In the genomic region with DNA sequence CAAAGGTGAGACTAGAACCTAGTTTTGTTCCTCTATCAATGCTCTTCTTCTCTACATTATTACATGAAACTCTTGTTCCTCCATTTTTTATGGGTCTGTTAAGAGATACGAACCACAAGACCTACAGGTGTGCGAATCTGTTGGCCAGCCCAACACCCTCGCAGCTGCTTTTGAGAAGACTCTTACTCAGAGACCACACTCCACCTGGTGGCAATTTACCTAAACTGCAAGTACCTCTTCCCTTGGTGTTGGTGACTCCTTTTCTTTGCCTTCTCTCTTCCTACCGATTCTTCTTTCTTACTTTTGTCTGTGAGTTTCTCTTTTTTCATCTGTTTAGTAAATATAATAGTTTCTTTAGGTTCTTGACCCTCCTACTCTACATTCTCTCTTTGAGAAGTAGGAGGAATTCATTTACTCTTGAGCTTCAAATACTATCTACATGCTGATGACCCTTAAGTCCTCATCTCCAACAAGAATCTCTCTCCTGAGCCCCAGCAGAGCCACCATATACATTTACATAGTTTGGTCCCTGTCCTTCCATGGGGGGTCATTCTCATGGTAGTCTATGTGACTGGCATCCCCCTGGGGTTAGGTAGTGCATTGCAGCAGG, we compare ENCODE assay signal across 9 cellular contexts.
DNase-seq lines count a peak whose midpoint lies in the region; ATAC-seq, FAIRE-seq and TF ChIP-seq lines count a peak whose summit lies in the region.
"Had no signal": no experiment of that assay in that cellular context is flagged by ENCODE, and none has a peak within 500 bp of the region (broad histone marks: within the 10 kb centered on the region; RNA-seq: fewer than 3 reads in every experiment).

No MANE protein-coding gene starts in this region.

- H3K4me1 ChIP-seq in CD4-positive, alpha-beta memory T cell (ENCODE audit: insufficient read depth, low read length): no peaks in the 10 kb centered on the region
- H3K4me1 ChIP-seq in endothelial cell of umbilical vein (ENCODE audit: control insufficient read depth, extremely low read depth, insufficient read depth, low read length): no peaks in the 10 kb centered on the region

- H3K9me1 ChIP-seq in endothelial cell of umbilical vein (replicated peaks; ENCODE audit: control insufficient read depth, extremely low read depth, insufficient read depth, low read length): no peaks in the 10 kb centered on the region

- H3K9ac ChIP-seq in endothelial cell of umbilical vein (replicated peaks; ENCODE audit: extremely low read depth, insufficient read depth, low read length): no peak overlapping the region

- H3K27me3 Mint-ChIP-seq in CD4-positive, alpha-beta memory T cell: peaks cover 3 to 4% of the 10 kb centered on the region in 2 donors

- H3K4me2 ChIP-seq in endothelial cell of umbilical vein (ENCODE audit: insufficient read depth, low read length): no peak overlapping the region

- dilution Hi-C loops in endothelial cell of umbilical vein (cut with MboI; ENCODE audit: extremely low pct_ligation_motif_present, low sequenced_read_pairs): no loop called here

- POLR2A ChIA-PET in CD4-positive, alpha-beta memory T cell (lab: Charles Lee; ENCODE audit: partially characterized antibody): interaction anchor here (1.5 kb wide), 1 partner anchor 394 kb away, joined by 5 read pairs; no protein-coding TSS in a partner anchor
- POLR2A ChIA-PET in endothelial cell of umbilical vein (lab: Charles Lee): no interaction called here

- peaks cover 0 to 2% (median under 1%) of the 10 kb centered on the region in 4 donors for H3K4me1 Mint-ChIP-seq in CD4-positive, alpha-beta memory T cell

- peak; percentile 51 to 60 (median 58) for DNase-seq in CD4-positive, alpha-beta memory T cell
- DNase-seq in GM19240 (ENCODE audit: insufficient read length, low spot score) (peak; percentile 70), NCI-H69 (lab: John Stamatoyannopoulos, UW) (peak; percentile 95), endothelial cell of umbilical vein (ENCODE audit: low read depth, low spot score) (peak; percentile 62), mucosa of gallbladder (ENCODE audit: low spot score) (peak; percentile 70)
- peak; percentile 34 to 37 for DNase-seq in activated CD4-positive, alpha-beta T cell treated with anti-CD3 and anti-CD28 coated beads, Interleukin-2, amount 50 U/mL, for 4 hours
- peak; percentile 38 for DNase-seq in stimulated activated naive CD4-positive, alpha-beta T cell treated with Interleukin-2 at 50 U/mL for 16 hours (lab: John Stamatoyannopoulos, UW)

- H3K4me3 Mint-ChIP-seq in CD4-positive, alpha-beta memory T cell: no peak overlapping the region

- TF ChIP-seq CTCF in endothelial cell of umbilical vein (IDR thresholded peaks at IDR 0.05; ENCODE audit: extremely low read depth in 1 of 2, insufficient read depth in 1 of 2, low read depth in 1 of 2, low read length in 2 of 2): peak; percentile 53 to 77

- no peak overlapping the region for H2AFZ ChIP-seq in endothelial cell of umbilical vein (ENCODE audit: low read depth, low read length)

- peaks cover 0 to 2% (median 0%) of the 10 kb centered on the region in 8 donors for H3K9me3 Mint-ChIP-seq in CD4-positive, alpha-beta memory T cell

- H3K36me3 ChIP-seq in CD4-positive, alpha-beta memory T cell (ENCODE audit: insufficient read depth, low read length): no peaks in the 10 kb centered on the region
- no peaks in the 10 kb centered on the region for H3K36me3 ChIP-seq in endothelial cell of umbilical vein (ENCODE audit: control insufficient read depth in 2 of 2, extremely low read depth in 1 of 2, insufficient read depth in 2 of 2, low read length in 2 of 2)

- H3K9me3 ChIP-seq in CD4-positive, alpha-beta memory T cell (ENCODE audit: control insufficient read depth in 1 of 2, low read length in 2 of 2): no peaks in the 10 kb centered on the region
- no peaks in the 10 kb centered on the region for H3K9me3 ChIP-seq in endothelial cell of umbilical vein (replicated peaks; ENCODE audit: control insufficient read depth, insufficient read depth, low read length)

- no peak for TF ChIP-seq POLR2A in endothelial cell of umbilical vein (IDR thresholded peaks at IDR 0.05; ENCODE audit: low read depth, low read length)

- H3K27ac Mint-ChIP-seq in CD4-positive, alpha-beta memory T cell: no peak overlapping the region

- peak; percentile 91 for ATAC-seq in HG03354 (IDR thresholded peaks at IDR 0.05; ENCODE audit: poor library complexity, severe bottlenecking, unreplicated experiment)

- H3K79me2 ChIP-seq in endothelial cell of umbilical vein (ENCODE audit: control insufficient read depth, insufficient read depth, low read length): no peaks in the 10 kb centered on the region

- H3K27me3 ChIP-seq in CD4-positive, alpha-beta memory T cell (ENCODE audit: insufficient read depth, low read length): no peaks in the 10 kb centered on the region
- peaks cover 2 to 5% of the 10 kb centered on the region in 2 experiments for H3K27me3 ChIP-seq in endothelial cell of umbilical vein (ENCODE audit: control insufficient read depth in 2 of 2, insufficient read depth in 2 of 2, low read length in 2 of 2)

- CTCF ChIA-PET in CD4-positive, alpha-beta memory T cell (lab: Charles Lee; ENCODE audit: partially characterized antibody): interaction anchor here (0.7 to 11.3 kb wide), 12 partner anchors 10 to 405 kb away, joined by 3 to 216 read pairs (median 5); no protein-coding TSS in a partner anchor
- CTCF ChIA-PET in endothelial cell of umbilical vein (lab: Charles Lee): interaction anchor here (0.5 to 10.5 kb wide), 21 partner anchors 9 to 401 kb away, joined by 3 to 304 read pairs (median 6); partner anchors contain the start of gene GAREM1

- H3K27ac ChIP-seq in CD4-positive, alpha-beta memory T cell (ENCODE audit: low read depth, low read length): no peak overlapping the region
- H3K27ac ChIP-seq in endothelial cell of umbilical vein (ENCODE audit: insufficient read depth, low read depth, low read length): no peak overlapping the region

- no peaks in the 10 kb centered on the region for H3K36me3 Mint-ChIP-seq in CD4-positive, alpha-beta memory T cell

- peak; percentile 43 for FAIRE-seq in endothelial cell of umbilical vein (lab: Jason Lieb, UNC)
- FAIRE-seq: TTC549 had no signal

- intact Hi-C loops in CD4-positive, alpha-beta memory T cell (cut with micrococcal nuclease): loop anchor here (1.0 to 5.0 kb wide), 4 partner anchors 263 to 810 kb away; no protein-coding TSS in a partner anchor
- intact Hi-C loops in endothelial cell of umbilical vein (cut with micrococcal nuclease): loop anchor here (1.0 kb wide), 2 partner anchors 81 to 394 kb away; no protein-coding TSS in a partner anchor

- no peaks in the 10 kb centered on the region for H4K20me1 ChIP-seq in endothelial cell of umbilical vein (replicated peaks; ENCODE audit: control insufficient read depth, extremely low read depth, insufficient read depth, low read length)

- BruUV-seq in endothelial cell of umbilical vein (replicated peaks; lab: Mats Ljungman, UMichigan): no TSS peak

- no peak overlapping the region for H3K4me3 ChIP-seq in CD4-positive, alpha-beta memory T cell (ENCODE audit: low read length in 2 of 2)
- H3K4me3 ChIP-seq in endothelial cell of umbilical vein (replicated peaks in 1 of 3; ENCODE audit: insufficient read depth in 1 of 3, low read depth in 1 of 3, low read length in 3 of 3): no peak overlapping the region

TF ChIP-seq in endothelial cell of umbilical vein, 7 proteins besides CTCF, POLR2A, EP300 and RAD21:
- no peak for TF ChIP-seq FOS (IDR thresholded peaks at IDR 0.05; ENCODE audit: borderline replicate concordance, insufficient read depth, low read length)
- TF ChIP-seq, protein P1, sequence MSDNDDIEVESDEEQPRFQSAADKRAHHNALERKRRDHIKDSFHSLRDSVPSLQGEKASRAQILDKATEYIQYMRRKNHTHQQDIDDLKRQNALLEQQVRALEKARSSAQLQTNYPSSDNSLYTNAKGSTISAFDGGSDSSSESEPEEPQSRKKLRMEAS (IDR thresholded peaks at IDR 0.05; ENCODE audit: insufficient read depth, insufficient read length): no peak
- TF ChIP-seq POLR2AphosphoS5 (IDR thresholded peaks at IDR 0.05; ENCODE audit: insufficient read depth, low read depth, low read length): no peak
- TF ChIP-seq EZH2 (IDR thresholded peaks at IDR 0.05; ENCODE audit: borderline replicate concordance, low read depth, low read length, severe bottlenecking): no peak
- TF ChIP-seq MYC (IDR thresholded peaks at IDR 0.05; ENCODE audit: low read depth, low read length): no peak
- no peak for TF ChIP-seq JUN (IDR thresholded peaks at IDR 0.05; ENCODE audit: borderline replicate concordance, insufficient read depth, insufficient read length, low read depth)

Comparison
In these comparisons a context has a peak if more than half of its experiments do, and no peak if none do; other contexts are left out.
1. DNase-seq: peak in every context shown above with its lines; median percentile 95 in NCI-H69; 70 in GM19240; 70 in mucosa of gallbladder; 62 in endothelial cell of umbilical vein; 58 in CD4-positive, alpha-beta memory T cell; 38 in stimulated activated naive CD4-positive, alpha-beta T cell treated with Interleukin-2 at 50 U/mL for 16 hours; 36 in activated CD4-positive, alpha-beta T cell treated with anti-CD3 and anti-CD28 coated beads, Interleukin-2, amount 50 U/mL, for 4 hours.